In the genomic region with DNA sequence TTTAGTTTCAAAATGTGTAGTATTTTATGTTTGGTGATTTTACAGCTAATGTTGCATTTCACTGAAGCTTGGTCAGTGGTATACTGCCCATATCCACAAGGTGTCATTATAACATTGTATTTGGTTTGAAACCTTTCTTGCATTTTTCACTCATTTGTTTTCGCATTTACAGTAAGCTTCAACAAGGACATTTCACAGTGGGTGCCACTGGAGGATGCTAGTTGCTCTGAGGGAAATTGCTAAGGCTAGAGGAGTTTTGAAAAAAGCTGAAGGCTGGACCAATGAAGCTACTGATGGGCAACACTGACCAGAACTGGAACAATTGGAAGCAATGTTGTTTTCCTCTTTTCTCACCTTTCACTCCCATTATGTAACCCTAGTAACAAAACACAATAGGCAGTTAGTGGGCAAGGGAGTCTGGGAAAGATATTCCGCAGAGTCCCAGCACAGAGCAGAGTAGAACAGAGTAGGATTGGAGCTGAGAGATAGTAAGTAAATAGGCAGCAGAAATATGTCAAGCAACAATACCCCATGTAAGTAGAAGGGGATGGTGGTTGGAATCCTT, we compare ENCODE assay signal across 8 cellular contexts. TPM values are rescaled to one million over a fixed set of nuclear protein-coding genes. Genes with fewer than 3 reads are reported as not detected.
DNase-seq lines count a peak whose midpoint lies in the region; ATAC-seq and TF ChIP-seq lines count a peak whose summit lies in the region.

No MANE protein-coding gene starts in this region.

- DNase-seq in GM03348 (ENCODE audit: low spot score), result peak; percentile 56
- peak; percentile 86 for DNase-seq in SK-MEL-5 (ENCODE audit: low read depth, low spot score)
- DNase-seq in fibroblast of peridontal ligament (ENCODE audit: extremely low read depth), result peak; percentile 78
- DNase-seq in mucosa of gallbladder (ENCODE audit: low spot score), result no peak
- no peak for DNase-seq in NK-92 treated with Interleukin-12 subunit alpha and Interleukin-12 subunit beta, amount 100 ng/mL, for 24 hours (lab: John Stamatoyannopoulos, UW)

- TF ChIP-seq CTCF in LNCAP (IDR thresholded peaks at IDR 0.05), result peak; percentile 95
- TF ChIP-seq CTCF in neutrophil (IDR thresholded peaks at IDR 0.05), result peak; percentile 92

- peaks cover 10 to 13% of the 10 kb centered on the region in 2 experiments for H3K4me1 ChIP-seq in neutrophil (ENCODE audit: control insufficient read depth in 1 of 2, insufficient read depth in 1 of 2, low read depth in 1 of 2, low read length in 1 of 2)

- H3K36me3 ChIP-seq in neutrophil, result no peaks in the 10 kb centered on the region

- ATAC-seq in GM21619 (IDR thresholded peaks at IDR 0.05; ENCODE audit: unreplicated experiment), result peak; percentile 80

- no peaks in the 10 kb centered on the region for H3K27me3 ChIP-seq in neutrophil

- H3K27ac ChIP-seq in neutrophil, result peak overlapping the region; percentile 73

- H3K4me3 ChIP-seq in neutrophil (ENCODE audit: low read depth in 1 of 2, low read length in 1 of 2), result no peak overlapping the region

- H3K9me3 ChIP-seq in neutrophil, result no peaks in the 10 kb centered on the region

- in situ Hi-C loops in SK-MEL-5 (cut with HindIII; ENCODE audit: low pct_unique_long_range_greater_than_20kb, low sequenced_read_pairs), result no loop called here

RNA-seq across cellular contexts. Expression of a gene that starts 23.6 kb away (rescaled TPM):
- 168 and 195 TPM in 2 replicates for total RNA-seq in SK-MEL-5 (2014; rRNA removed; shearing (Covaris generic))
- 68.0 and 99.2 TPM in 2 replicates for polyA plus RNA-seq in SK-MEL-5 (2015; cell fraction: cytosol; rRNA removed)
- polyA plus RNA-seq in SK-MEL-5 (2015; cell fraction: nucleus; rRNA removed), result 76.0 and 104 TPM in 2 replicates
- total RNA-seq in mucosa of gallbladder, result 77.8 TPM

Comparison
In these comparisons a context has a peak if more than half of its experiments do, and no peak if none do; other contexts are left out.
1. DNase-seq: peak in GM03348 (single experiment), SK-MEL-5 (single experiment) and fibroblast of peridontal ligament (single experiment); none in mucosa of gallbladder (single experiment) and NK-92 treated with Interleukin-12 subunit alpha and Interleukin-12 subunit beta, amount 100 ng/mL, for 24 hours (single experiment).